Comparison of ENCODE assay signal across 8 cellular contexts in the genomic region with DNA sequence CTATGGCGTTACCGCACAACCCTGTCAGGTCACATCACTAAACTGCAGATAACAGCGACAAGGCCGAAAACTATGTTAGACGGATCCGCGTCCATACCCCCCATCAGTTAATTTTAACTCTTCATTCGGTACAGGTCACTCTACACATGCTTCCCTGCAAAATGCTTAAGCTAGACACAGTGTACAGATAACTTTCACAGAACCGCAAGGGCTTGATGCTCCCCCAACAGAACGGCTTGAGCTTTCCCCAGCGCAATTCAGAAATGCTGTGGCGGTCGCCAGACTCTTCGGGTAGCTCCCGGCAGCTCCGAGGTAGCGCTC. TPM values are rescaled to one million over a fixed set of nuclear protein-coding genes. Genes with fewer than 3 reads are reported as not detected.
A peak's percentile ranks its signal among the peaks of the same experiment; 100 is the strongest.
DNase-seq lines count a peak whose midpoint lies in the region; ATAC-seq and TF ChIP-seq lines count a peak whose summit lies in the region.

No MANE protein-coding gene starts in this region.

- intact Hi-C loops in right cardiac atrium (cut with DNase I) = loop anchor here in 1 of 4 donors (10.0 kb wide), 1 partner anchor 52 kb away; no protein-coding TSS in a partner anchor
- intact Hi-C loops in spleen (cut with DNase I; ENCODE audit: low total_unique reads) = no loop called here

- H3K4me3 ChIP-seq in right cardiac atrium (ENCODE audit: low read length) (peak overlapping the region; percentile 92), spleen (peak overlapping the region; percentile 65 to 95 (median 78))

- H3K9me3 Mint-ChIP-seq in activated naive CD4-positive, alpha-beta T cell treated with anti-CD3 and anti-CD28 coated beads, Interleukin-2, amount 50 U/mL, for 24 hours = no peaks in the 10 kb centered on the region
- H3K9me3 Mint-ChIP-seq in WTC11 = no peaks in the 10 kb centered on the region

- CTCF ChIA-PET in WTC11 (lab: Charles Lee) = interaction anchor here (1.1 to 1.9 kb wide), 5 partner anchors 10 to 135 kb away, joined by 5 to 6 read pairs (median 5); no protein-coding TSS in a partner anchor

- H3K4me1 ChIP-seq in right cardiac atrium (ENCODE audit: control insufficient read depth, insufficient read depth, low read length) (no peaks in the 10 kb centered on the region), spleen (peaks cover 7 to 30% (median 18%) of the 10 kb centered on the region in 6 donors)

- peaks cover 11% of the 10 kb centered on the region for H3K4me1 Mint-ChIP-seq in activated naive CD4-positive, alpha-beta T cell treated with anti-CD3 and anti-CD28 coated beads, Interleukin-2, amount 50 U/mL, for 24 hours
- peaks cover 28% of the 10 kb centered on the region for H3K4me1 Mint-ChIP-seq in WTC11

- H3K36me3 Mint-ChIP-seq in activated naive CD4-positive, alpha-beta T cell treated with anti-CD3 and anti-CD28 coated beads, Interleukin-2, amount 50 U/mL, for 24 hours = no peaks in the 10 kb centered on the region
- peaks cover 8% of the 10 kb centered on the region for H3K36me3 Mint-ChIP-seq in WTC11

- DNase-seq in activated naive CD4-positive, alpha-beta T cell (lab: John Stamatoyannopoulos, UW) = no peak
- DNase-seq in WTC11 (ENCODE audit: low spot score) (no peak), right cardiac atrium (no peak), spleen (no peak), cortex of kidney (lab: John Stamatoyannopoulos, UW) (no peak)

- H3K27ac ChIP-seq in right cardiac atrium (ENCODE audit: low read length) (peak overlapping the region; percentile 96), spleen (peak overlapping the region; percentile 93 to 99 (median 98))

- TF ChIP-seq CTCF in WTC11 (IDR thresholded peaks at IDR 0.05) = no peak
- no peak for TF ChIP-seq CTCF in spleen (IDR thresholded peaks at IDR 0.05 in 8 of 11, conservative IDR thresholded peaks at IDR 0.05 in 3 of 11)

- no peak for TF ChIP-seq POLR2A in spleen (IDR thresholded peaks at IDR 0.05)

- POLR2A ChIA-PET in WTC11 (lab: Charles Lee) = interaction anchor here (0.6 to 1.5 kb wide), 4 partner anchors 8 to 25 kb away, joined by 4 to 7 read pairs (median 4); no protein-coding TSS in a partner anchor

- peaks cover 0 to 5% (median 0%) of the 10 kb centered on the region in 6 donors for H3K36me3 ChIP-seq in spleen

- peak overlapping the region; percentile 95 for H3K4me3 Mint-ChIP-seq in activated naive CD4-positive, alpha-beta T cell treated with anti-CD3 and anti-CD28 coated beads, Interleukin-2, amount 50 U/mL, for 24 hours
- peak overlapping the region; percentile 79 for H3K4me3 Mint-ChIP-seq in WTC11

- no peaks in the 10 kb centered on the region for H3K9me3 ChIP-seq in right cardiac atrium (ENCODE audit: control insufficient read depth, low read length)
- H3K9me3 ChIP-seq in spleen = no peaks in the 10 kb centered on the region

- peak overlapping the region; percentile 41 for H3K27ac Mint-ChIP-seq in activated naive CD4-positive, alpha-beta T cell treated with anti-CD3 and anti-CD28 coated beads, Interleukin-2, amount 50 U/mL, for 24 hours
- peak overlapping the region; percentile 40 for H3K27ac Mint-ChIP-seq in WTC11

- ATAC-seq in HG03095 (IDR thresholded peaks at IDR 0.05; ENCODE audit: unreplicated experiment) (peak; percentile 20), WTC11 (peak; percentile 4), right cardiac atrium (peak; percentile 58 to 59), HG02970 (IDR thresholded peaks at IDR 0.05; ENCODE audit: low FRiP score, unreplicated experiment) (no peak)

- H3K27me3 Mint-ChIP-seq in activated naive CD4-positive, alpha-beta T cell treated with anti-CD3 and anti-CD28 coated beads, Interleukin-2, amount 50 U/mL, for 24 hours = no peaks in the 10 kb centered on the region
- peaks cover 6% of the 10 kb centered on the region; the same call in 1 of the 2 replicates for H3K27me3 Mint-ChIP-seq in WTC11 (ENCODE audit: low read depth)

- H3K27me3 ChIP-seq in right cardiac atrium (ENCODE audit: control insufficient read depth, insufficient read depth) (no peaks in the 10 kb centered on the region), spleen (replicated peaks in 1 of 7) (no peaks in the 10 kb centered on the region)

- under 1% methylated on average over 17 of the region's 17 CpGs for WGBS in right cardiac atrium
- 1 to 2% (median 2%) methylated on average over 10 to 17 of the region's 17 CpGs for WGBS in spleen, 5 donors

TF ChIP-seq in WTC11, 78 proteins besides CTCF, POLR2A, EP300 and RAD21:
- TF ChIP-seq, protein P1, sequence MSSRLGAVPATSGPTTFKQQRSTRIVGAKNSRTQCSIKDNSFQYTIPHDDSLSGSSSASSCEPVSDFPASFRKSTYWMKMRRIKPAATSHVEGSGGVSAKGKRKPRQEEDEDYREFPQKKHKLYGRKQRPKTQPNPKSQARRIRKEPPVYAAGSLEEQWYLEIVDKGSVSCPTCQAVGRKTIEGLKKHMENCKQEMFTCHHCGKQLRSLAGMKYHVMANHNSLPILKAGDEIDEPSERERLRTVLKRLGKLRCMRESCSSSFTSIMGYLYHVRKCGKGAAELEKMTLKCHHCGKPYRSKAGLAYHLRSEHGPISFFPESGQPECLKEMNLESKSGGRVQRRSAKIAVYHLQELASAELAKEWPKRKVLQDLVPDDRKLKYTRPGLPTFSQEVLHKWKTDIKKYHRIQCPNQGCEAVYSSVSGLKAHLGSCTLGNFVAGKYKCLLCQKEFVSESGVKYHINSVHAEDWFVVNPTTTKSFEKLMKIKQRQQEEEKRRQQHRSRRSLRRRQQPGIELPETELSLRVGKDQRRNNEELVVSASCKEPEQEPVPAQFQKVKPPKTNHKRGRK (CRISPR knock-in tag; IDR thresholded peaks at IDR 0.05; ENCODE audit: borderline replicate concordance) = no peak
- TF ChIP-seq NR2C2 (CRISPR knock-in tag; IDR thresholded peaks at IDR 0.05) (no peak), ETV6 (CRISPR knock-in tag; IDR thresholded peaks at IDR 0.05) (peak; percentile 65; the same call in 1 of the 2 replicates), ZNF263 (CRISPR knock-in tag; IDR thresholded peaks at IDR 0.05; ENCODE audit: low read depth) (no peak), CBFB (CRISPR knock-in tag; IDR thresholded peaks at IDR 0.05; ENCODE audit: low read depth) (0 out of 2 replicates have a peak, but pooled peaks have one; percentile 11)
- TF ChIP-seq, protein P2, sequence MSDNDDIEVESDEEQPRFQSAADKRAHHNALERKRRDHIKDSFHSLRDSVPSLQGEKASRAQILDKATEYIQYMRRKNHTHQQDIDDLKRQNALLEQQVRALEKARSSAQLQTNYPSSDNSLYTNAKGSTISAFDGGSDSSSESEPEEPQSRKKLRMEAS (CRISPR knock-in tag; IDR thresholded peaks at IDR 0.05) = 0 out of 2 replicates have a peak, but pooled peaks have one; percentile 52
- TF ChIP-seq, protein P3, sequence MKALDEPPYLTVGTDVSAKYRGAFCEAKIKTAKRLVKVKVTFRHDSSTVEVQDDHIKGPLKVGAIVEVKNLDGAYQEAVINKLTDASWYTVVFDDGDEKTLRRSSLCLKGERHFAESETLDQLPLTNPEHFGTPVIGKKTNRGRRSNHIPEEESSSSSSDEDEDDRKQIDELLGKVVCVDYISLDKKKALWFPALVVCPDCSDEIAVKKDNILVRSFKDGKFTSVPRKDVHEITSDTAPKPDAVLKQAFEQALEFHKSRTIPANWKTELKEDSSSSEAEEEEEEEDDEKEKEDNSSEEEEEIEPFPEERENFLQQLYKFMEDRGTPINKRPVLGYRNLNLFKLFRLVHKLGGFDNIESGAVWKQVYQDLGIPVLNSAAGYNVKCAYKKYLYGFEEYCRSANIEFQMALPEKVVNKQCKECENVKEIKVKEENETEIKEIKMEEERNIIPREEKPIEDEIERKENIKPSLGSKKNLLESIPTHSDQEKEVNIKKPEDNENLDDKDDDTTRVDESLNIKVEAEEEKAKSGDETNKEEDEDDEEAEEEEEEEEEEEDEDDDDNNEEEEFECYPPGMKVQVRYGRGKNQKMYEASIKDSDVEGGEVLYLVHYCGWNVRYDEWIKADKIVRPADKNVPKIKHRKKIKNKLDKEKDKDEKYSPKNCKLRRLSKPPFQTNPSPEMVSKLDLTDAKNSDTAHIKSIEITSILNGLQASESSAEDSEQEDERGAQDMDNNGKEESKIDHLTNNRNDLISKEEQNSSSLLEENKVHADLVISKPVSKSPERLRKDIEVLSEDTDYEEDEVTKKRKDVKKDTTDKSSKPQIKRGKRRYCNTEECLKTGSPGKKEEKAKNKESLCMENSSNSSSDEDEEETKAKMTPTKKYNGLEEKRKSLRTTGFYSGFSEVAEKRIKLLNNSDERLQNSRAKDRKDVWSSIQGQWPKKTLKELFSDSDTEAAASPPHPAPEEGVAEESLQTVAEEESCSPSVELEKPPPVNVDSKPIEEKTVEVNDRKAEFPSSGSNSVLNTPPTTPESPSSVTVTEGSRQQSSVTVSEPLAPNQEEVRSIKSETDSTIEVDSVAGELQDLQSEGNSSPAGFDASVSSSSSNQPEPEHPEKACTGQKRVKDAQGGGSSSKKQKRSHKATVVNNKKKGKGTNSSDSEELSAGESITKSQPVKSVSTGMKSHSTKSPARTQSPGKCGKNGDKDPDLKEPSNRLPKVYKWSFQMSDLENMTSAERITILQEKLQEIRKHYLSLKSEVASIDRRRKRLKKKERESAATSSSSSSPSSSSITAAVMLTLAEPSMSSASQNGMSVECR (CRISPR knock-in tag; IDR thresholded peaks at IDR 0.05; ENCODE audit: borderline replicate concordance) = 0 out of 2 replicates have a peak, but pooled peaks have one; percentile 14

RNA-seq across cellular contexts. Expression of a gene that starts 0.3 kb away (rescaled TPM):
- total RNA-seq in WTC11 (2021) = 31.5 to 38.3 TPM (median 33.3 TPM) in 3 replicates
- 1 to 10 TPM; 6.3 to 9.7 (median 6.7) TPM for total RNA-seq in right cardiac atrium
- 6.6 TPM for polyA plus RNA-seq in right cardiac atrium
- 10 to 100 TPM; 10.6 to 21.4 (median 15.9) TPM for total RNA-seq in spleen
- 10 to 100 TPM; 15.6 to 19.6 (median 18.8) TPM for polyA plus RNA-seq in spleen
